Comparison of ENCODE assay signal across 21 cellular contexts in the genomic region with DNA sequence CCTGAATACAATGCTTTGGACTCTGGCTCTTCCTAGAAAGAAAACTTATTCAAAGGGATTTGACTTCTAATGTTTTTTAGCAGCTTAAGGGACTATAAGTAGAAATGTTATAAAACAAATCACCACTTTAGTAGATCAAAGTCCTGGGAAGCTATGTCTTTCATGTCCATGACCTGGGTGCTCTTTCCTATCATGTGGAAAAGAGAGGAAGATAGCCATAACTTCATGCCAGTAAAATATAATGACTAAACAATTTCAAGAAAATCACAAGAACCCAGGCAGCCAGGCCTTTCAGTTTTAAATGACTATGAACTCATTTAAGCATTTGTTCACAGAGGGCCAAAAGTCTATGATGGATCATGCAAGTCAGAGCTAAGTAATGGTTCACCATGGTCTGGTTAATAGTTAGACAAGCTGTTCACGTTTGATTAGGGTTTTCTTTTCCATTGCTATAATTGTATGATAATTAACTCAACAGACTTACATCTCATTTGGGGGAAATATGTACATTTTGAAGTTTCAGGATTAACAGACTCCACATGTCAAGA.
"Had no signal": no experiment of that assay in that cellular context is flagged by ENCODE, and none has a peak within 500 bp of the region (broad histone marks: within the 10 kb centered on the region; RNA-seq: fewer than 3 reads in every experiment).

No MANE protein-coding gene starts in this region.

- ATAC-seq: activated CD8-positive, alpha-beta memory T cell treated with anti-CD3 and anti-CD28 coated beads, Interleukin-2, amount 10 ng/mL, durations not matched to agents 7 days and 5 days; activated CD8-positive, alpha-beta T cell treated with anti-CD3 and anti-CD28 coated beads for 36 hours; body of pancreas; effector memory CD8-positive, alpha-beta T cell; left lobe of liver; lower lobe of right lung; naive thymus-derived CD8-positive, alpha-beta T cell; stimulated activated naive CD8-positive, alpha-beta T cell treated with anti-CD3 and anti-CD28 coated beads, Interleukin-15, Interleukin-2, amounts not matched to agents 100 U/mL and 50 U/mL, for 24 hours had no signal

- H3K27me3 ChIP-seq: body of pancreas, cardiac muscle cell, esophagus muscularis mucosa had no signal

- H3K9me3 ChIP-seq: body of pancreas, esophagus muscularis mucosa, lower lobe of right lung had no signal

- DNase-seq: activated CD4-positive, alpha-beta T cell treated with anti-CD3 and anti-CD28 coated beads, Interleukin-2, amount 10 ng/mL, durations not matched to agents 7 days and 5 days; activated CD4-positive, CD25-positive, alpha-beta regulatory T cell treated with anti-CD3 and anti-CD28 coated beads, Interleukin-2, amount 50 U/mL, for 72 hours; activated CD8-positive, alpha-beta memory T cell treated with anti-CD3 and anti-CD28 coated beads, Interleukin-2, amount 10 ng/mL, durations not matched to agents 7 days and 5 days; activated CD8-positive, alpha-beta T cell treated with anti-CD3 and anti-CD28 coated beads for 36 hours; activated gamma-delta T cell treated with Interleukin-2 at 50 U/mL for 16 hours; activated T-cell treated with anti-CD3 and anti-CD28 coated beads for 4 hours; anterior cingulate cortex; body of pancreas; effector memory CD8-positive, alpha-beta T cell; hypothalamus; lower lobe of right lung; naive thymus-derived CD8-positive, alpha-beta T cell; retina; stimulated activated CD4-positive, alpha-beta T cell treated with anti-CD3 and anti-CD28 coated beads, Interleukin-12 subunit alpha, Interleukin-12 subunit beta, amount 100 ng/mL, for 4 hours; stimulated activated CD4-positive, alpha-beta T cell treated with anti-CD3 and anti-CD28 coated beads, Interleukin-4, amount 100 ng/mL, for 4 hours; stimulated activated naive CD8-positive, alpha-beta T cell treated with anti-CD3 and anti-CD28 coated beads, Interleukin-15, Interleukin-2, amounts not matched to agents 100 U/mL and 50 U/mL, for 24 hours; T-helper 1 cell; WERI-Rb-1 had no signal

- H3K4me1 ChIP-seq: body of pancreas, lower lobe of right lung had no signal

- H3K4me3 ChIP-seq: body of pancreas, cardiac muscle cell, esophagus muscularis mucosa, lower lobe of right lung had no signal

- H3K27ac ChIP-seq: body of pancreas, cardiac muscle cell, esophagus muscularis mucosa, lower lobe of right lung, WERI-Rb-1 had no signal

- H3K36me3 ChIP-seq: cardiac muscle cell, esophagus muscularis mucosa, lower lobe of right lung, WERI-Rb-1 had no signal
